9 cellular contexts compared by ENCODE assay signal in genomic region chr3:150414273-150414672, GRCh38. TPM values are rescaled to one million over a fixed set of nuclear protein-coding genes. Genes with fewer than 3 reads are reported as not detected.
DNase-seq lines count a peak whose midpoint lies in the region; ATAC-seq, FAIRE-seq and TF ChIP-seq lines count a peak whose summit lies in the region.
"Had no signal": no experiment of that assay in that cellular context is flagged by ENCODE, and none has a peak within 500 bp of the region (broad histone marks: within the 10 kb centered on the region; RNA-seq: fewer than 3 reads in every experiment).

No MANE protein-coding gene starts in this region.

- FAIRE-seq in GM12878 (lab: Jason Lieb, UNC): no peak

- H3K27me3 ChIP-seq in HUES6 (ENCODE audit: control insufficient read depth, insufficient read depth, low read length): no peaks in the 10 kb centered on the region
- H3K27me3 ChIP-seq in GM12878 (replicated peaks in 1 of 2; ENCODE audit: control insufficient read depth in 2 of 2, insufficient read depth in 2 of 2, low read length in 1 of 2): no peaks in the 10 kb centered on the region
- no peaks in the 10 kb centered on the region for H3K27me3 ChIP-seq in left lung
- H3K27me3 ChIP-seq: neutrophil had no signal

- H3K27ac ChIP-seq in HUES6 (ENCODE audit: low read depth, low read length) (no peak overlapping the region), GM12878 (ENCODE audit: control insufficient read depth, insufficient read depth) (no peak overlapping the region), left lung (no peak overlapping the region)
- H3K27ac ChIP-seq: neutrophil had no signal

- TF ChIP-seq CTCF in GM12878 (IDR thresholded peaks at IDR 0.05 in 2 of 3, conservative IDR thresholded peaks at IDR 0.05 in 1 of 3; ENCODE audit: control insufficient read depth in 2 of 3, extremely low read depth in 1 of 3, insufficient read depth in 1 of 3, low read depth in 3 of 3, low read length in 3 of 3): no peak
- TF ChIP-seq CTCF in left lung (IDR thresholded peaks at IDR 0.05): no peak

- H3K36me3 ChIP-seq in HUES6 (ENCODE audit: control insufficient read depth, insufficient read depth, low read length) (peaks cover 14% of the 10 kb centered on the region; the same call in 1 of the 2 replicates), GM12878 (ENCODE audit: control insufficient read depth in 2 of 2, insufficient read depth in 2 of 2, low read length in 1 of 2) (no peaks in the 10 kb centered on the region; a peak in 1 of 4 replicates), left lung (peaks cover 0 to 7% of the 10 kb centered on the region in 2 donors)
- H3K36me3 ChIP-seq: neutrophil had no signal

- H3K9me3 ChIP-seq in HUES6 (ENCODE audit: control insufficient read depth, insufficient read depth, low read depth, low read length) (no peaks in the 10 kb centered on the region), GM12878 (replicated peaks; ENCODE audit: control insufficient read depth, insufficient read depth, low read length) (no peaks in the 10 kb centered on the region), left lung (no peaks in the 10 kb centered on the region)
- H3K9me3 ChIP-seq: neutrophil had no signal

- peak overlapping the region; percentile 45 for H3K4me2 ChIP-seq in GM12878 (ENCODE audit: control insufficient read depth, insufficient read depth)

- ATAC-seq in GM12878 (peak; percentile 2; the same call in 1 of the 3 replicates), left lung (no peak), GM18909 (IDR thresholded peaks at IDR 0.05; ENCODE audit: poor library complexity, unreplicated experiment) (no peak), HG02938 (IDR thresholded peaks at IDR 0.05; ENCODE audit: unreplicated experiment) (no peak)

- H3K9ac ChIP-seq in HUES6 (ENCODE audit: low read length) (no peak overlapping the region), GM12878 (ENCODE audit: control insufficient read depth, insufficient read depth, low read length) (no peak overlapping the region; the same call in 1 of the 2 replicates)

- BruUV-seq in GM12878 (replicated peaks; lab: Mats Ljungman, UMichigan): no TSS peak

- TF ChIP-seq RAD21 in GM12878 (IDR thresholded peaks at IDR 0.05; ENCODE audit: insufficient read depth, low read depth, low read length): no peak

- DNase-seq in AML-193 (lab: John Stamatoyannopoulos, UW): peak; percentile 32 to 49
- DNase-seq in GM12878 (ENCODE audit: low read depth, low spot score): no peak
- no peak for DNase-seq in left lung
- no peak for DNase-seq in activated gamma-delta T cell treated with Interleukin-2 at 50 U/mL for 16 hours
- DNase-seq in activated CD8-positive, alpha-beta memory T cell treated with anti-CD3 and anti-CD28 coated beads, Interleukin-2, amount 50 U/mL, for 4 hours: no peak

- POLR2A ChIA-PET in GM12878 (lab: Charles Lee): interaction anchor here (1.3 to 1.5 kb wide), 2 partner anchors 10 to 20 kb away, joined by 6 read pairs; no protein-coding TSS in a partner anchor

- WGBS in GM12878 (ENCODE audit: insufficient coverage, insufficient replicate concordance, low lambda C conversion rate, missing lambda C conversion rate): 72% methylated on average over 2 of the region's 2 CpGs

- in situ Hi-C loops in GM12878 (cut with MboI): no loop called here

- no peak for TF ChIP-seq EP300 in GM12878 (IDR thresholded peaks at IDR 0.05; ENCODE audit: borderline replicate concordance in 1 of 2, control insufficient read depth in 1 of 2, low read depth in 2 of 2, low read length in 2 of 2)

- SMC1A ChIA-PET in GM12878 (lab: Charles Lee; ENCODE audit: uncharacterized antibody, unreplicated experiment): interaction anchor here (0.8 to 2.0 kb wide), 8 partner anchors 15 to 81 kb away, joined by 3 to 7 read pairs (median 3); no protein-coding TSS in a partner anchor

- CTCF ChIA-PET in GM12878 (lab: Yijun Ruan, JAX): interaction anchor here (0.9 to 3.7 kb wide), 5 partner anchors 8 to 54 kb away, joined by 3 to 15 read pairs (median 5); no protein-coding TSS in a partner anchor

- H2AFZ ChIP-seq in GM12878 (ENCODE audit: control insufficient read depth, low read depth, low read length): no peak overlapping the region

- peaks cover 3% of the 10 kb centered on the region for H4K20me1 ChIP-seq in GM12878 (ENCODE audit: control insufficient read depth, insufficient read depth)

- peaks cover 100% of the 10 kb centered on the region for H3K79me2 ChIP-seq in GM12878 (ENCODE audit: control insufficient read depth, insufficient read depth, low read length)

- intact Hi-C loops in GM12878 (cut with micrococcal nuclease; ENCODE audit: unreplicated experiment): loop anchor here (5.0 kb wide), 3 partner anchors 83 to 188 kb away; partner anchors contain the start of gene SELENOT
- intact Hi-C loops in left lung (cut with DNase I): no loop called here

- H3K4me3 ChIP-seq in HUES6 (ENCODE audit: low read depth, low read length) (peak overlapping the region; percentile 37), GM12878 (peak overlapping the region; percentile 96), left lung (peak overlapping the region; percentile 86 to 91)

- H3K4me1 ChIP-seq in HUES6 (ENCODE audit: control insufficient read depth, insufficient read depth, low read length): peaks cover 11% of the 10 kb centered on the region
- H3K4me1 ChIP-seq in GM12878 (ENCODE audit: control insufficient read depth, insufficient read depth, low read length): no peaks in the 10 kb centered on the region
- H3K4me1 ChIP-seq in left lung: peaks cover 12 to 77% of the 10 kb centered on the region in 2 donors

- RAD21 ChIA-PET in GM12878 (lab: Charles Lee; ENCODE audit: unreplicated experiment): interaction anchor here (1.3 to 2.2 kb wide), 3 partner anchors 13 to 81 kb away, joined by 5 to 8 read pairs (median 6); no protein-coding TSS in a partner anchor

- TF ChIP-seq POLR2A in GM12878 (IDR thresholded peaks at IDR 0.05; ENCODE audit: low read depth, low read length): no peak

TF ChIP-seq in GM12878, 131 proteins besides CTCF, POLR2A, EP300 and RAD21 (continues in another document):
- TF ChIP-seq YY1 (IDR thresholded peaks at IDR 0.05; ENCODE audit: low read depth, low read length): no peak
- no peak for TF ChIP-seq BACH1 (IDR thresholded peaks at IDR 0.05; ENCODE audit: borderline replicate concordance)
- no peak for TF ChIP-seq ZBTB40 (IDR thresholded peaks at IDR 0.05; ENCODE audit: borderline replicate concordance)
- TF ChIP-seq, protein P1, sequence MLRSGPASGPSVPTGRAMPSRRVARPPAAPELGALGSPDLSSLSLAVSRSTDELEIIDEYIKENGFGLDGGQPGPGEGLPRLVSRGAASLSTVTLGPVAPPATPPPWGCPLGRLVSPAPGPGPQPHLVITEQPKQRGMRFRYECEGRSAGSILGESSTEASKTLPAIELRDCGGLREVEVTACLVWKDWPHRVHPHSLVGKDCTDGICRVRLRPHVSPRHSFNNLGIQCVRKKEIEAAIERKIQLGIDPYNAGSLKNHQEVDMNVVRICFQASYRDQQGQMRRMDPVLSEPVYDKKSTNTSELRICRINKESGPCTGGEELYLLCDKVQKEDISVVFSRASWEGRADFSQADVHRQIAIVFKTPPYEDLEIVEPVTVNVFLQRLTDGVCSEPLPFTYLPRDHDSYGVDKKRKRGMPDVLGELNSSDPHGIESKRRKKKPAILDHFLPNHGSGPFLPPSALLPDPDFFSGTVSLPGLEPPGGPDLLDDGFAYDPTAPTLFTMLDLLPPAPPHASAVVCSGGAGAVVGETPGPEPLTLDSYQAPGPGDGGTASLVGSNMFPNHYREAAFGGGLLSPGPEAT (IDR thresholded peaks at IDR 0.05; ENCODE audit: low read depth): no peak
- TF ChIP-seq ESRRA (IDR thresholded peaks at IDR 0.05; ENCODE audit: low read length): no peak

RNA-seq across cellular contexts. Expression of gene TSC22D2, which starts 6.2 kb away (rescaled TPM):
- total RNA-seq in GM12878 (2013; cell fraction: nucleolus; rRNA removed): 34.3 and 34.9 TPM in 2 replicates
- total RNA-seq in GM12878 (2014; rRNA removed) (7.0 and 7.4 TPM in 2 replicates), GM12878 (2014; rRNA removed; fragmentation: Illumina TruSeq; extraction: Trizol) (11.0 and 11.2 TPM in 2 replicates), GM12878 (2021) (16.1 and 17.1 TPM in 2 replicates), left lung (10 to 100 TPM; 25.9 to 46.6 TPM)
- polyA plus RNA-seq in GM12878 (2011; ENCODE audit: low read depth): 9.2 TPM
- polyA plus RNA-seq in GM12878 (2011; rRNA removed) (11.8 and 16.7 TPM in 2 replicates), GM12878 (2014; fragmentation: Illumina TruSeq; extraction: Trizol) (13.9 and 18.7 TPM in 2 replicates), GM12878 (2014; fragmentation: Nextera tagmentation; extraction: Ambion mirVana) (10 to 100 TPM; 10.5 to 19.4 TPM), GM12878 (2014; rRNA removed) (5.6 and 8.2 TPM in 2 replicates), GM12878 (2016; fragmentation: Nextera tagmentation; extraction: Ambion mirVana) (1 to 10 TPM; 8.1 to 9.5 TPM)
- 4.1 and 4.8 TPM in 2 replicates for polyA plus RNA-seq in GM12878 (2011; cell fraction: cytosol; rRNA removed)
- polyA plus RNA-seq in GM12878 (2011; cell fraction: nucleus; rRNA removed): 16.7 and 21.0 TPM in 2 replicates
- polyA plus RNA-seq in GM12878 (2012): 9.0 and 9.3 TPM in 2 replicates
- 24.2 and 29.4 TPM in 2 replicates for polyA minus RNA-seq in GM12878 (2011; rRNA and poly(A)+ RNA removed)
- 11.4 and 12.9 TPM in 2 replicates for polyA minus RNA-seq in GM12878 (2011; cell fraction: cytosol; rRNA and poly(A)+ RNA removed)
- polyA minus RNA-seq in GM12878 (2011; cell fraction: nucleus; rRNA and poly(A)+ RNA removed): 37.1 and 70.3 TPM in 2 replicates

Comparison
In these comparisons a context has a peak if more than half of its experiments do, and no peak if none do; other contexts are left out.
1. DNase-seq: peak in AML-193 (2 of 2); none in GM12878 (single experiment), left lung (0 of 2), activated gamma-delta T cell treated with Interleukin-2 at 50 U/mL for 16 hours (single experiment) and activated CD8-positive, alpha-beta memory T cell treated with anti-CD3 and anti-CD28 coated beads, Interleukin-2, amount 50 U/mL, for 4 hours (single experiment).
2. H3K4me3 ChIP-seq: peak in every context shown above with its lines; median percentile 96 in GM12878; 88 in left lung; 37 in HUES6.